In genomic region chr14:101229666-101230065, GRCh38 we compare ENCODE assay signal across 15 cellular contexts.
DNase-seq lines count a peak whose midpoint lies in the region; ATAC-seq and TF ChIP-seq lines count a peak whose summit lies in the region.
"Had no signal": no experiment of that assay in that cellular context is flagged by ENCODE, and none has a peak within 500 bp of the region (broad histone marks: within the 10 kb centered on the region; RNA-seq: fewer than 3 reads in every experiment).

No MANE protein-coding gene starts in this region.

- no peaks in the 10 kb centered on the region for H3F3A ChIP-seq in SK-N-SH (replicated peaks; ENCODE audit: insufficient read depth)

- H3K36me3 Mint-ChIP-seq in type B pancreatic cell = no peaks in the 10 kb centered on the region
- H3K36me3 Mint-ChIP-seq: CD4-positive, alpha-beta memory T cell had no signal

- no peaks in the 10 kb centered on the region for H3K79me1 ChIP-seq in mesendoderm (ENCODE audit: low read length)

- TF ChIP-seq RAD21 in SK-N-SH (IDR thresholded peaks at IDR 0.05; ENCODE audit: low read length) = no peak

- no peak overlapping the region for H3K4me3 Mint-ChIP-seq in type B pancreatic cell
- H3K4me3 Mint-ChIP-seq: CD4-positive, alpha-beta memory T cell had no signal

- H3K9ac ChIP-seq in SK-N-SH (peak overlapping the region; percentile 20; the same call in 1 of the 2 replicates), mesendoderm (ENCODE audit: low read length) (peak overlapping the region; percentile 37)

- H4K5ac ChIP-seq in mesendoderm (ENCODE audit: low read length) = no peak overlapping the region

- H4K8ac ChIP-seq in mesendoderm (ENCODE audit: low read depth, low read length) = no peak overlapping the region

- H3K9me3 Mint-ChIP-seq in type B pancreatic cell = no peaks in the 10 kb centered on the region

- CTCF ChIA-PET in SK-N-SH (lab: Yijun Ruan, JAX) = interaction anchor here (0.8 to 3.2 kb wide), 11 partner anchors 34 to 852 kb away, joined by 3 to 13 read pairs (median 3); no protein-coding TSS in a partner anchor

- DNase-seq in SK-N-SH (peak; percentile 76), ecto neural progenitor cell (ENCODE audit: low spot score) (peak; percentile 35), mesendoderm (no peak), type B pancreatic cell (ENCODE audit: extremely low spot score, unreplicated experiment) (peak; percentile 47), DMS 273 treated with DMSO at 0.1 percent for 48 hours (lab: John Stamatoyannopoulos, UW) (no peak), NCI-H2029 treated with DMSO at 0.1 percent for 48 hours (lab: John Stamatoyannopoulos, UW) (no peak)
- DNase-seq: CD4-positive, alpha-beta memory T cell; DMS79; KBM-7; NCI-H1436; NCI-H2081 treated with DMSO at 0.1 percent for 48 hours; NCI-H524 treated with DMSO at 0.1 percent for 48 hours had no signal

- ATAC-seq in SK-N-SH treated with all-trans-retinoic acid at 6 μM for 48 hours (no peak), HG03460 (IDR thresholded peaks at IDR 0.05; ENCODE audit: unreplicated experiment) (no peak)

- POLR2A ChIA-PET in SK-N-SH (lab: Yijun Ruan, JAX) = interaction anchor here (1.0 to 5.1 kb wide), 9 partner anchors 53 to 812 kb away, joined by 3 to 46 read pairs (median 6); partner anchors contain the start of gene RTL1

- no peak overlapping the region for H3K18ac ChIP-seq in mesendoderm (ENCODE audit: low read length)

- H2BK5ac ChIP-seq in mesendoderm (ENCODE audit: low read length) = no peak overlapping the region

- H3K9me2 ChIP-seq in SK-N-SH = no peaks in the 10 kb centered on the region

- no peak overlapping the region for H3K23ac ChIP-seq in mesendoderm (ENCODE audit: low read length)

- peaks cover 10% of the 10 kb centered on the region for H3K4me1 Mint-ChIP-seq in type B pancreatic cell (ENCODE audit: unreplicated experiment)
- H3K4me1 Mint-ChIP-seq: CD4-positive, alpha-beta memory T cell had no signal

- H3K36me3 ChIP-seq in SK-N-SH (replicated peaks in 1 of 2; ENCODE audit: control insufficient read depth in 1 of 2, insufficient read depth in 2 of 2, low read length in 1 of 2) (no peaks in the 10 kb centered on the region), mesendoderm (ENCODE audit: control insufficient read depth, insufficient read depth, low read length) (no peaks in the 10 kb centered on the region)

- H2BK120ac ChIP-seq in mesendoderm (ENCODE audit: low read depth, low read length) = no peak overlapping the region

- TF ChIP-seq EP300 in SK-N-SH (IDR thresholded peaks at IDR 0.05; ENCODE audit: borderline replicate concordance in 1 of 2, low read depth in 1 of 2, low read length in 1 of 2) = no peak

- WGBS in SK-N-SH (ENCODE audit: low lambda C conversion rate) = 0% methylated on average over 11 of the region's 27 CpGs
- no CpG with 5 or more reads among the region's 27 CpGs for WGBS in mesendoderm (ENCODE audit: extremely low coverage, insufficient coverage, low lambda C conversion rate)

- TF ChIP-seq CTCF in SK-N-SH (IDR thresholded peaks at IDR 0.05) (no peak), type B pancreatic cell (conservative IDR thresholded peaks at IDR 0.05) (no peak)

- H3K4me2 ChIP-seq in SK-N-SH (peak overlapping the region; percentile 77), mesendoderm (ENCODE audit: low read length) (no peak overlapping the region)

- no peaks in the 10 kb centered on the region for H3K9me3 ChIP-seq in SK-N-SH

- H2AFZ ChIP-seq in SK-N-SH (ENCODE audit: low read depth) = no peak overlapping the region

- no peaks in the 10 kb centered on the region for H4K20me1 ChIP-seq in SK-N-SH (ENCODE audit: insufficient read depth)

- peak overlapping the region; percentile 65 for H3K56ac ChIP-seq in mesendoderm (ENCODE audit: low read length)

- peaks cover 0 to 68% of the 10 kb centered on the region in 2 experiments; a peak in 1 of 4 replicates for H3K4me1 ChIP-seq in SK-N-SH (ENCODE audit: control insufficient read depth in 1 of 2, insufficient read depth in 2 of 2, low read depth in 1 of 2, low read length in 1 of 2)
- no peaks in the 10 kb centered on the region for H3K4me1 ChIP-seq in mesendoderm (ENCODE audit: control insufficient read depth, low read depth, low read length)

- no peak overlapping the region for H2AK5ac ChIP-seq in mesendoderm (ENCODE audit: low read length)

- no peak overlapping the region for H2BK15ac ChIP-seq in mesendoderm (replicated peaks; ENCODE audit: low read depth)

- H3K27me3 ChIP-seq in SK-N-SH (ENCODE audit: insufficient read depth) = no peaks in the 10 kb centered on the region
- no peaks in the 10 kb centered on the region for H3K27me3 ChIP-seq in mesendoderm (ENCODE audit: insufficient read depth, low read length, poor library complexity)

- no peak overlapping the region for H3K4ac ChIP-seq in mesendoderm (ENCODE audit: low read depth, low read length)

- no peaks in the 10 kb centered on the region for H3K27me3 Mint-ChIP-seq in type B pancreatic cell

- peak overlapping the region; percentile 59 to 60 for H3K4me3 ChIP-seq in SK-N-SH (ENCODE audit: low read depth in 2 of 2, low read length in 1 of 2)
- no peak overlapping the region for H3K4me3 ChIP-seq in mesendoderm (ENCODE audit: low read length)

- H3K27ac Mint-ChIP-seq in type B pancreatic cell = no peak overlapping the region
- H3K27ac Mint-ChIP-seq: CD4-positive, alpha-beta memory T cell had no signal

- no peaks in the 10 kb centered on the region for H3K79me2 ChIP-seq in SK-N-SH (ENCODE audit: insufficient read depth)
- H3K79me2 ChIP-seq in mesendoderm (ENCODE audit: control insufficient read depth, insufficient read depth, low read length) = no peaks in the 10 kb centered on the region

- H3K27ac ChIP-seq in SK-N-SH (ENCODE audit: low read depth in 2 of 2, low read length in 1 of 2) (peak overlapping the region in 1 of 2 experiments; percentile 97; a peak in 2 of 4 replicates), mesendoderm (ENCODE audit: low read depth, low read length) (no peak overlapping the region)
- H3K27ac ChIP-seq: 22Rv1 had no signal

TF ChIP-seq in SK-N-SH, 30 proteins besides CTCF, POLR2A, EP300 and RAD21 (continues in another document):
- TF ChIP-seq IRF3 (IDR thresholded peaks at IDR 0.05; ENCODE audit: low read depth, low read length) (no peak), EZH2phosphoT487 (IDR thresholded peaks at IDR 0.05; ENCODE audit: borderline replicate concordance, low read depth) (no peak), MEF2A (IDR thresholded peaks at IDR 0.05; ENCODE audit: borderline replicate concordance, low read depth) (no peak), RCOR1 (IDR thresholded peaks at IDR 0.05; ENCODE audit: low read length) (no peak), USF1 (IDR thresholded peaks at IDR 0.05; ENCODE audit: borderline replicate concordance, low read depth) (no peak), TAF1 (IDR thresholded peaks at IDR 0.05; ENCODE audit: borderline replicate concordance, low read depth, low read length) (no peak), MAX (IDR thresholded peaks at IDR 0.05; ENCODE audit: low read depth) (no peak), POLR2AphosphoS5 (IDR thresholded peaks at IDR 0.05; ENCODE audit: low read depth, low read length) (no peak)

TF ChIP-seq in SK-N-SH treated with all-trans-retinoic acid at 6 μM for 48 hours, 23 proteins besides CTCF, POLR2A, EP300 and RAD21 (continues in another document):
- TF ChIP-seq PPARA (CRISPR knock-in tag; IDR thresholded peaks at IDR 0.05; ENCODE audit: borderline replicate concordance) = no peak
- TF ChIP-seq TSHZ2 (CRISPR knock-in tag; IDR thresholded peaks at IDR 0.05) = no peak
- TF ChIP-seq TOX (CRISPR knock-in tag; IDR thresholded peaks at IDR 0.05; ENCODE audit: borderline replicate concordance) = no peak
- no peak for TF ChIP-seq CSRNP3 (CRISPR knock-in tag; IDR thresholded peaks at IDR 0.05)
- no peak for TF ChIP-seq ARNTL (CRISPR knock-in tag; IDR thresholded peaks at IDR 0.05; ENCODE audit: borderline replicate concordance, low read depth)
- TF ChIP-seq TCF4 (CRISPR knock-in tag; IDR thresholded peaks at IDR 0.05; ENCODE audit: borderline replicate concordance) = no peak
- TF ChIP-seq ZFP3 (CRISPR knock-in tag; IDR thresholded peaks at IDR 0.05) = no peak
- no peak for TF ChIP-seq ZC3H10 (CRISPR knock-in tag; IDR thresholded peaks at IDR 0.05)

Comparison
In these comparisons a context has a peak if more than half of its experiments do, and no peak if none do; other contexts are left out.
1. DNase-seq: peak in SK-N-SH (single experiment), ecto neural progenitor cell (single experiment) and type B pancreatic cell (single experiment); none in mesendoderm (single experiment), DMS 273 treated with DMSO at 0.1 percent for 48 hours (single experiment) and NCI-H2029 treated with DMSO at 0.1 percent for 48 hours (single experiment).